8 cellular contexts compared by ENCODE assay signal in genomic region chr17:40341808-40342574, GRCh38.
DNase-seq lines count a peak whose midpoint lies in the region; ATAC-seq and TF ChIP-seq lines count a peak whose summit lies in the region.

No MANE protein-coding gene starts in this region.

- H3K9me3 ChIP-seq in iPS DF 6.9 (ENCODE audit: control insufficient read depth, insufficient read depth, low read length) = no peaks in the 10 kb centered on the region

- no peak for TF ChIP-seq CTCF in astrocyte of the spinal cord (IDR thresholded peaks at IDR 0.05; ENCODE audit: low read depth, low read length)

- no CpG with 5 or more reads among the region's 63 CpGs for WGBS in iPS DF 6.9 (ENCODE audit: insufficient coverage, insufficient read length)

- peaks cover 22% of the 10 kb centered on the region for H3K4me1 ChIP-seq in iPS DF 6.9 (ENCODE audit: control insufficient read depth, insufficient read depth, low read length)

- no peaks in the 10 kb centered on the region for H3K36me3 ChIP-seq in iPS DF 6.9 (ENCODE audit: control insufficient read depth, insufficient read depth, low read length)

- H3K4me3 ChIP-seq in astrocyte of the spinal cord (ENCODE audit: low read depth, low read length) (peak overlapping the region; percentile 78), iPS DF 6.9 (ENCODE audit: low read length) (peak overlapping the region; percentile 47; the same call in 1 of the 2 replicates)

- DNase-seq in DMS53 (lab: John Stamatoyannopoulos, UW) (peak; percentile 80), DMS53 treated with DMSO at 0.1 percent for 48 hours (lab: John Stamatoyannopoulos, UW; ENCODE audit: unreplicated experiment) (no peak), NCI-H226 (peak; percentile 78), astrocyte of the spinal cord (ENCODE audit: low read depth, low spot score) (peak; percentile 70), iPS DF 6.9 (ENCODE audit: low read depth, low spot score) (no peak), retina (peak; percentile 74), COLO829 (ENCODE audit: low spot score) (no peak)

- H3K27me3 ChIP-seq in iPS DF 6.9 (ENCODE audit: control insufficient read depth, insufficient read depth, low read length) = peaks cover 20% of the 10 kb centered on the region; the same call in 1 of the 2 replicates

- in situ Hi-C loops in astrocyte of the spinal cord (cut with HindIII; ENCODE audit: low sequenced_read_pairs) = no loop called here

- ATAC-seq in GM19455 (IDR thresholded peaks at IDR 0.05; ENCODE audit: unreplicated experiment) = no peak

- H3K27ac ChIP-seq in iPS DF 6.9 (ENCODE audit: low read length) = no peak overlapping the region

Comparison
In these comparisons a context has a peak if more than half of its experiments do, and no peak if none do; other contexts are left out.
1. DNase-seq: peak in DMS53 (single experiment), NCI-H226 (single experiment), astrocyte of the spinal cord (single experiment) and retina (single experiment); none in DMS53 treated with DMSO at 0.1 percent for 48 hours (single experiment), iPS DF 6.9 (single experiment) and COLO829 (single experiment).